ENCODE assay signal across 1 cellular context in the genomic region with DNA sequence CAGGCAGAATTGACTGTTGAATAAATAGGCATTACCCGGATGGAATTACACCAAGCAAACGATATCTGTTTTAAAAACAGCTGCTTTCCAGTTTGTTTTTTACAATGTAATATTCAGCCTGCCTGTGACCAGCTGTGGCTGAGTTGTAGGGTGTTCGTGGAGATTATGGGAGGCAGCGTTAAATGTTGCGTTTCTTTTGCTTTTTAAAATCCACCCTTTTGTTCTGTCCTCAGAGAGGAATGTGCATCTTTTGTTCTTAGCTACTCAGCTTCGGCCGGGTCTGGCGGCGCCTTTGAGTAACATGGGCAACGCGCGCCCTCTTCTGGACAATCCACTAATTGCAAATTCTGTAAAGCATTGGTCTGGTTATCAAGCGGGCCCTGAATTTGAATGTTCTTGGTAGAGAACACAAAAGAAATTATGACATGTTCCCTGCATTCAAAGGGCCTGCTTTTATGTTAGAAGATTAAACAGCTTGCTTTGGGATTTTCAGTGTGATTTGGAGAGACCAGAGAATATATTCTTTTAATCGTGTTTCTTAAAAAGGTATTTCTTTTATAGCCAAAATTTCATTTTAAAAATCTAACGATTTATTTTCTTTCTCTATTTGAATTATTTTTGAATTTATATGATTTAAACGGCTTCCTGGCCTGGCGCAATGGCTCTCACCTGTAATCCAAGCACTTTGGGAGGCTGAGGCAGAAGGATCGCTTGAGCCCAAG.
TF ChIP-seq lines count a peak whose summit lies in the region.

No MANE protein-coding gene starts in this region.

TF ChIP-seq in GM23338, 12 proteins besides CTCF, POLR2A, EP300 and RAD21:
- TF ChIP-seq, protein P1, sequence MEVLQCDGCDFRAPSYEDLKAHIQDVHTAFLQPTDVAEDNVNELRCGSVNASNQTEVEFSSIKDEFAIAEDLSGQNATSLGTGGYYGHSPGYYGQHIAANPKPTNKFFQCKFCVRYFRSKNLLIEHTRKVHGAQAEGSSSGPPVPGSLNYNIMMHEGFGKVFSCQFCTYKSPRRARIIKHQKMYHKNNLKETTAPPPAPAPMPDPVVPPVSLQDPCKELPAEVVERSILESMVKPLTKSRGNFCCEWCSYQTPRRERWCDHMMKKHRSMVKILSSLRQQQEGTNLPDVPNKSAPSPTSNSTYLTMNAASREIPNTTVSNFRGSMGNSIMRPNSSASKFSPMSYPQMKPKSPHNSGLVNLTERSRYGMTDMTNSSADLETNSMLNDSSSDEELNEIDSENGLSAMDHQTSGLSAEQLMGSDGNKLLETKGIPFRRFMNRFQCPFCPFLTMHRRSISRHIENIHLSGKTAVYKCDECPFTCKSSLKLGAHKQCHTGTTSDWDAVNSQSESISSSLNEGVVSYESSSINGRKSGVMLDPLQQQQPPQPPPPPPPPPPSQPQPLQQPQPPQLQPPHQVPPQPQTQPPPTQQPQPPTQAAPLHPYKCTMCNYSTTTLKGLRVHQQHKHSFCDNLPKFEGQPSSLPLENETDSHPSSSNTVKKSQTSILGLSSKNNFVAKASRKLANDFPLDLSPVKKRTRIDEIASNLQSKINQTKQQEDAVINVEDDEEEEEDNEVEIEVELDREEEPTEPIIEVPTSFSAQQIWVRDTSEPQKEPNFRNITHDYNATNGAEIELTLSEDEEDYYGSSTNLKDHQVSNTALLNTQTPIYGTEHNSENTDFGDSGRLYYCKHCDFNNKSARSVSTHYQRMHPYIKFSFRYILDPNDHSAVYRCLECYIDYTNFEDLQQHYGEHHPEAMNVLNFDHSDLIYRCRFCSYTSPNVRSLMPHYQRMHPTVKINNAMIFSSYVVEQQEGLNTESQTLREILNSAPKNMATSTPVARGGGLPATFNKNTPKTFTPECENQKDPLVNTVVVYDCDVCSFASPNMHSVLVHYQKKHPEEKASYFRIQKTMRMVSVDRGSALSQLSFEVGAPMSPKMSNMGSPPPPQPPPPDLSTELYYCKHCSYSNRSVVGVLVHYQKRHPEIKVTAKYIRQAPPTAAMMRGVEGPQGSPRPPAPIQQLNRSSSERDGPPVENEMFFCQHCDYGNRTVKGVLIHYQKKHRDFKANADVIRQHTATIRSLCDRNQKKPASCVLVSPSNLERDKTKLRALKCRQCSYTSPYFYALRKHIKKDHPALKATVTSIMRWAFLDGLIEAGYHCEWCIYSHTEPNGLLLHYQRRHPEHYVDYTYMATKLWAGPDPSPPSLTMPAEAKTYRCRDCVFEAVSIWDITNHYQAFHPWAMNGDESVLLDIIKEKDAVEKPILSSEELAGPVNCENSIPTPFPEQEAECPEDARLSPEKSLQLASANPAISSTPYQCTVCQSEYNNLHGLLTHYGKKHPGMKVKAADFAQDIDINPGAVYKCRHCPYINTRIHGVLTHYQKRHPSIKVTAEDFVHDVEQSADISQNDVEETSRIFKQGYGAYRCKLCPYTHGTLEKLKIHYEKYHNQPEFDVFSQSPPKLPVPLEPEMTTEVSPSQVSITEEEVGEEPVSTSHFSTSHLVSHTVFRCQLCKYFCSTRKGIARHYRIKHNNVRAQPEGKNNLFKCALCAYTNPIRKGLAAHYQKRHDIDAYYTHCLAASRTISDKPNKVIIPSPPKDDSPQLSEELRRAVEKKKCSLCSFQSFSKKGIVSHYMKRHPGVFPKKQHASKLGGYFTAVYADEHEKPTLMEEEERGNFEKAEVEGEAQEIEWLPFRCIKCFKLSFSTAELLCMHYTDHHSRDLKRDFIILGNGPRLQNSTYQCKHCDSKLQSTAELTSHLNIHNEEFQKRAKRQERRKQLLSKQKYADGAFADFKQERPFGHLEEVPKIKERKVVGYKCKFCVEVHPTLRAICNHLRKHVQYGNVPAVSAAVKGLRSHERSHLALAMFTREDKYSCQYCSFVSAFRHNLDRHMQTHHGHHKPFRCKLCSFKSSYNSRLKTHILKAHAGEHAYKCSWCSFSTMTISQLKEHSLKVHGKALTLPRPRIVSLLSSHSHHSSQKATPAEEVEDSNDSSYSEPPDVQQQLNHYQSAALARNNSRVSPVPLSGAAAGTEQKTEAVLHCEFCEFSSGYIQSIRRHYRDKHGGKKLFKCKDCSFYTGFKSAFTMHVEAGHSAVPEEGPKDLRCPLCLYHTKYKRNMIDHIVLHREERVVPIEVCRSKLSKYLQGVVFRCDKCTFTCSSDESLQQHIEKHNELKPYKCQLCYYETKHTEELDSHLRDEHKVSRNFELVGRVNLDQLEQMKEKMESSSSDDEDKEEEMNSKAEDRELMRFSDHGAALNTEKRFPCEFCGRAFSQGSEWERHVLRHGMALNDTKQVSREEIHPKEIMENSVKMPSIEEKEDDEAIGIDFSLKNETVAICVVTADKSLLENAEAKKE (CRISPR knock-in tag; IDR thresholded peaks at IDR 0.05) = no peak
- no peak for TF ChIP-seq NANOG (IDR thresholded peaks at IDR 0.05; ENCODE audit: borderline replicate concordance)
- TF ChIP-seq CREB1 (CRISPR knock-in tag; IDR thresholded peaks at IDR 0.05; ENCODE audit: low read depth) = no peak
- TF ChIP-seq, protein P2, sequence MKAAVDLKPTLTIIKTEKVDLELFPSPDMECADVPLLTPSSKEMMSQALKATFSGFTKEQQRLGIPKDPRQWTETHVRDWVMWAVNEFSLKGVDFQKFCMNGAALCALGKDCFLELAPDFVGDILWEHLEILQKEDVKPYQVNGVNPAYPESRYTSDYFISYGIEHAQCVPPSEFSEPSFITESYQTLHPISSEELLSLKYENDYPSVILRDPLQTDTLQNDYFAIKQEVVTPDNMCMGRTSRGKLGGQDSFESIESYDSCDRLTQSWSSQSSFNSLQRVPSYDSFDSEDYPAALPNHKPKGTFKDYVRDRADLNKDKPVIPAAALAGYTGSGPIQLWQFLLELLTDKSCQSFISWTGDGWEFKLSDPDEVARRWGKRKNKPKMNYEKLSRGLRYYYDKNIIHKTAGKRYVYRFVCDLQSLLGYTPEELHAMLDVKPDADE (IDR thresholded peaks at IDR 0.05) = no peak
- no peak for TF ChIP-seq STAT1 (IDR thresholded peaks at IDR 0.05; ENCODE audit: unreplicated experiment)
